In the genomic region with DNA sequence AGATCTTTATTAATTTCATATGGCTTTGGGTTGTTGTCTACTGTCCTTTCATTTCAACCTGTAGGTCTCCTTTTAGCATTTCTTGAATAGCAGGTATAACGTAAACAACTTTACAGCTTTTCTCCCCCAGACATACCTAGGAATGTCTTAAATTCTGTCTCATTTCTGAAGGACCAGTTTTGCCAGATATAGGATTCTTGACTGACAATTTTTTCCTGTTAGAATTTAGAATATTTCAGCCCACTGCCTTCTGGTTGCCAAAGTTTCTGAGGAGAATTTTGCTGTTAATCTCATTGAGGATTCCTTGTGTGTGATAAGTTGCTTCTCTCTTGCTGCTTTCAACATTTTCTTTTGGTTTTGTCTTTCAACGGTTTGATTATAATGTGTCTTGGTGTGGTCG, we compare ENCODE assay signal across 8 cellular contexts.
"Had no signal": no experiment of that assay in that cellular context is flagged by ENCODE, and none has a peak within 500 bp of the region (broad histone marks: within the 10 kb centered on the region; RNA-seq: fewer than 3 reads in every experiment).

No MANE protein-coding gene starts in this region.

- H3K27ac ChIP-seq: HL-60 had no signal

- H3K27ac Mint-ChIP-seq: IgD-negative memory B cell had no signal

- FAIRE-seq: HepG2, HTR-8/SVneo, K562 had no signal

- H3K27me3 Mint-ChIP-seq: IgD-negative memory B cell had no signal

- H3K4me3 ChIP-seq: K562 had no signal

- DNase-seq: IMR-90, KBM-7, KG1 had no signal
